1 cellular context compared by ENCODE assay signal in the genomic region with DNA sequence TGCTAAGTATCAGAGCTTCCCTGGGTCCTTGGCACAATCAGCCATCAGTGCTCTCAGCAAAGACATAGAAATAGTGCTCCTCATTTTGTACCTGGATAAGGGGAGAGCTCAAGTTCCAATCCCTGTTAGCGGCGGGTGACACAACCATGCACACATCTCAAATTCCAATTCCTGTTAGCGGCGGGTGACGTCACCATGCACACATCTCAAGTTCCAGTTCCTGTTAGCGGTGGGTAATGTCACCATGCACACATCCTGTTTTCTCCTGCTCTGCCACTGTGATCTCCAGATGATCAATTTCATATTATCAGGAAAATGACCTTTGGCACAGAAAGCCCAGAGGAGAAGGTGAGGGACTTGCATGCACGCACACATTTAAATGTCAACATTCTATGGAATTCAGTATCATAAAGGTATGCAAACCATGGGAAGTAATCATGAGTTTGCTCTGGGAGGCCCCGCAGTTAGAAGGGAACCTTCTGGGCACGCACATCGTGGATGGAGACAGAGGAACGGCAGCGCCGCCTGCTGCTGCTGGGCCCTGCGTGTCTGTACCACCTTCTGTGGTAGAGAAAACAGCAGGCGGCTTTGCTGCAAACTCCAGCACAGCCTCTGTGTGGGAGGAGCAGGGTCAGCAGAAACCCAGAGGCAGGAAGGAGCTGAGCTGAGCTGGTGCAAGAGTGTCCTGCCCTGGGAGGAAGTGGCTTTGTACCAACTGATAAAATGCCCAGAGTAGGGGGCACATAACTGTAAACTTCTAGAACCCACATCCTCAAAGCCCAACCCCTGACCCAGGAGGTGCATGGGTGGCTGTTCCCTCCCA.
TF ChIP-seq lines count a peak whose summit lies in the region.

No MANE protein-coding gene starts in this region.

TF ChIP-seq in GM12878, 131 proteins besides CTCF, POLR2A, EP300 and RAD21 (continued from another document and continues in another):
- TF ChIP-seq, protein P1, sequence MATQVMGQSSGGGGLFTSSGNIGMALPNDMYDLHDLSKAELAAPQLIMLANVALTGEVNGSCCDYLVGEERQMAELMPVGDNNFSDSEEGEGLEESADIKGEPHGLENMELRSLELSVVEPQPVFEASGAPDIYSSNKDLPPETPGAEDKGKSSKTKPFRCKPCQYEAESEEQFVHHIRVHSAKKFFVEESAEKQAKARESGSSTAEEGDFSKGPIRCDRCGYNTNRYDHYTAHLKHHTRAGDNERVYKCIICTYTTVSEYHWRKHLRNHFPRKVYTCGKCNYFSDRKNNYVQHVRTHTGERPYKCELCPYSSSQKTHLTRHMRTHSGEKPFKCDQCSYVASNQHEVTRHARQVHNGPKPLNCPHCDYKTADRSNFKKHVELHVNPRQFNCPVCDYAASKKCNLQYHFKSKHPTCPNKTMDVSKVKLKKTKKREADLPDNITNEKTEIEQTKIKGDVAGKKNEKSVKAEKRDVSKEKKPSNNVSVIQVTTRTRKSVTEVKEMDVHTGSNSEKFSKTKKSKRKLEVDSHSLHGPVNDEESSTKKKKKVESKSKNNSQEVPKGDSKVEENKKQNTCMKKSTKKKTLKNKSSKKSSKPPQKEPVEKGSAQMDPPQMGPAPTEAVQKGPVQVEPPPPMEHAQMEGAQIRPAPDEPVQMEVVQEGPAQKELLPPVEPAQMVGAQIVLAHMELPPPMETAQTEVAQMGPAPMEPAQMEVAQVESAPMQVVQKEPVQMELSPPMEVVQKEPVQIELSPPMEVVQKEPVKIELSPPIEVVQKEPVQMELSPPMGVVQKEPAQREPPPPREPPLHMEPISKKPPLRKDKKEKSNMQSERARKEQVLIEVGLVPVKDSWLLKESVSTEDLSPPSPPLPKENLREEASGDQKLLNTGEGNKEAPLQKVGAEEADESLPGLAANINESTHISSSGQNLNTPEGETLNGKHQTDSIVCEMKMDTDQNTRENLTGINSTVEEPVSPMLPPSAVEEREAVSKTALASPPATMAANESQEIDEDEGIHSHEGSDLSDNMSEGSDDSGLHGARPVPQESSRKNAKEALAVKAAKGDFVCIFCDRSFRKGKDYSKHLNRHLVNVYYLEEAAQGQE (IDR thresholded peaks at IDR 0.05; ENCODE audit: low read depth, low read length): no peak
- no peak for TF ChIP-seq HDAC6 (IDR thresholded peaks at IDR 0.05; ENCODE audit: unreplicated experiment)
- TF ChIP-seq, protein P2, sequence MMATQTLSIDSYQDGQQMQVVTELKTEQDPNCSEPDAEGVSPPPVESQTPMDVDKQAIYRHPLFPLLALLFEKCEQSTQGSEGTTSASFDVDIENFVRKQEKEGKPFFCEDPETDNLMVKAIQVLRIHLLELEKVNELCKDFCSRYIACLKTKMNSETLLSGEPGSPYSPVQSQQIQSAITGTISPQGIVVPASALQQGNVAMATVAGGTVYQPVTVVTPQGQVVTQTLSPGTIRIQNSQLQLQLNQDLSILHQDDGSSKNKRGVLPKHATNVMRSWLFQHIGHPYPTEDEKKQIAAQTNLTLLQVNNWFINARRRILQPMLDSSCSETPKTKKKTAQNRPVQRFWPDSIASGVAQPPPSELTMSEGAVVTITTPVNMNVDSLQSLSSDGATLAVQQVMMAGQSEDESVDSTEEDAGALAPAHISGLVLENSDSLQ (IDR thresholded peaks at IDR 0.05): peak; percentile 16; the same call in 1 of the 2 replicates
- TF ChIP-seq BHLHE40 (IDR thresholded peaks at IDR 0.05; ENCODE audit: borderline replicate concordance in 1 of 2, low read depth in 2 of 2, low read length in 1 of 2): peak; percentile 42 to 74; a peak in 3 of 4 replicates
- peak; percentile 21; the same call in 1 of the 2 replicates for TF ChIP-seq YY1 (IDR thresholded peaks at IDR 0.05; ENCODE audit: low read depth, low read length)
- no peak for TF ChIP-seq STAT1 (conservative IDR thresholded peaks at IDR 0.05)
- TF ChIP-seq EGR1 (IDR thresholded peaks at IDR 0.05; ENCODE audit: borderline replicate concordance in 1 of 2, low read depth in 2 of 2, low read length in 2 of 2): peak in 1 of 2 experiments; percentile 80; a peak in 2 of 3 replicates
- TF ChIP-seq NR2C1 (IDR thresholded peaks at IDR 0.05): no peak
- peak; percentile 86 for TF ChIP-seq MTA3 (IDR thresholded peaks at IDR 0.05; ENCODE audit: borderline replicate concordance, low read length)
- TF ChIP-seq ZBED1 (IDR thresholded peaks at IDR 0.05; ENCODE audit: borderline replicate concordance): no peak
- TF ChIP-seq RUNX3 (IDR thresholded peaks at IDR 0.05; ENCODE audit: low read length): peak; percentile 71
- TF ChIP-seq, protein P3, sequence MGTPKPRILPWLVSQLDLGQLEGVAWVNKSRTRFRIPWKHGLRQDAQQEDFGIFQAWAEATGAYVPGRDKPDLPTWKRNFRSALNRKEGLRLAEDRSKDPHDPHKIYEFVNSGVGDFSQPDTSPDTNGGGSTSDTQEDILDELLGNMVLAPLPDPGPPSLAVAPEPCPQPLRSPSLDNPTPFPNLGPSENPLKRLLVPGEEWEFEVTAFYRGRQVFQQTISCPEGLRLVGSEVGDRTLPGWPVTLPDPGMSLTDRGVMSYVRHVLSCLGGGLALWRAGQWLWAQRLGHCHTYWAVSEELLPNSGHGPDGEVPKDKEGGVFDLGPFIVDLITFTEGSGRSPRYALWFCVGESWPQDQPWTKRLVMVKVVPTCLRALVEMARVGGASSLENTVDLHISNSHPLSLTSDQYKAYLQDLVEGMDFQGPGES (IDR thresholded peaks at IDR 0.05): no peak
- TF ChIP-seq, protein P4, sequence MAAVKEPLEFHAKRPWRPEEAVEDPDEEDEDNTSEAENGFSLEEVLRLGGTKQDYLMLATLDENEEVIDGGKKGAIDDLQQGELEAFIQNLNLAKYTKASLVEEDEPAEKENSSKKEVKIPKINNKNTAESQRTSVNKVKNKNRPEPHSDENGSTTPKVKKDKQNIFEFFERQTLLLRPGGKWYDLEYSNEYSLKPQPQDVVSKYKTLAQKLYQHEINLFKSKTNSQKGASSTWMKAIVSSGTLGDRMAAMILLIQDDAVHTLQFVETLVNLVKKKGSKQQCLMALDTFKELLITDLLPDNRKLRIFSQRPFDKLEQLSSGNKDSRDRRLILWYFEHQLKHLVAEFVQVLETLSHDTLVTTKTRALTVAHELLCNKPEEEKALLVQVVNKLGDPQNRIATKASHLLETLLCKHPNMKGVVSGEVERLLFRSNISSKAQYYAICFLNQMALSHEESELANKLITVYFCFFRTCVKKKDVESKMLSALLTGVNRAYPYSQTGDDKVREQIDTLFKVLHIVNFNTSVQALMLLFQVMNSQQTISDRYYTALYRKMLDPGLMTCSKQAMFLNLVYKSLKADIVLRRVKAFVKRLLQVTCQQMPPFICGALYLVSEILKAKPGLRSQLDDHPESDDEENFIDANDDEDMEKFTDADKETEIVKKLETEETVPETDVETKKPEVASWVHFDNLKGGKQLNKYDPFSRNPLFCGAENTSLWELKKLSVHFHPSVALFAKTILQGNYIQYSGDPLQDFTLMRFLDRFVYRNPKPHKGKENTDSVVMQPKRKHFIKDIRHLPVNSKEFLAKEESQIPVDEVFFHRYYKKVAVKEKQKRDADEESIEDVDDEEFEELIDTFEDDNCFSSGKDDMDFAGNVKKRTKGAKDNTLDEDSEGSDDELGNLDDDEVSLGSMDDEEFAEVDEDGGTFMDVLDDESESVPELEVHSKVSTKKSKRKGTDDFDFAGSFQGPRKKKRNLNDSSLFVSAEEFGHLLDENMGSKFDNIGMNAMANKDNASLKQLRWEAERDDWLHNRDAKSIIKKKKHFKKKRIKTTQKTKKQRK (IDR thresholded peaks at IDR 0.05; ENCODE audit: low read depth, low read length): no peak
- peak; percentile 99 for TF ChIP-seq ATF7 (IDR thresholded peaks at IDR 0.05; ENCODE audit: low read depth)
- peak; percentile 18; the same call in 1 of the 2 replicates for TF ChIP-seq HDGF (IDR thresholded peaks at IDR 0.05)
- no peak for TF ChIP-seq HCFC1 (IDR thresholded peaks at IDR 0.05; ENCODE audit: low read length)
- TF ChIP-seq, protein P5, sequence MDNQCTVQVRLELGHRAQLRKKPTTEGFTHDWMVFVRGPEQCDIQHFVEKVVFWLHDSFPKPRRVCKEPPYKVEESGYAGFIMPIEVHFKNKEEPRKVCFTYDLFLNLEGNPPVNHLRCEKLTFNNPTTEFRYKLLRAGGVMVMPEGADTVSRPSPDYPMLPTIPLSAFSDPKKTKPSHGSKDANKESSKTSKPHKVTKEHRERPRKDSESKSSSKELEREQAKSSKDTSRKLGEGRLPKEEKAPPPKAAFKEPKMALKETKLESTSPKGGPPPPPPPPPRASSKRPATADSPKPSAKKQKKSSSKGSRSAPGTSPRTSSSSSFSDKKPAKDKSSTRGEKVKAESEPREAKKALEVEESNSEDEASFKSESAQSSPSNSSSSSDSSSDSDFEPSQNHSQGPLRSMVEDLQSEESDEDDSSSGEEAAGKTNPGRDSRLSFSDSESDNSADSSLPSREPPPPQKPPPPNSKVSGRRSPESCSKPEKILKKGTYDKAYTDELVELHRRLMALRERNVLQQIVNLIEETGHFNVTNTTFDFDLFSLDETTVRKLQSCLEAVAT (IDR thresholded peaks at IDR 0.05): 0 out of 2 replicates have a peak, but pooled peaks have one; percentile 35
- no peak for TF ChIP-seq NR2C2 (IDR thresholded peaks at IDR 0.05; ENCODE audit: borderline replicate concordance, control insufficient read depth, insufficient read length, low read depth)
- no peak for TF ChIP-seq KDM1A (IDR thresholded peaks at IDR 0.05; ENCODE audit: borderline replicate concordance)
- TF ChIP-seq IKZF1 (conservative IDR thresholded peaks at IDR 0.05): peak; percentile 97
- peak; percentile 72 for TF ChIP-seq MTA2 (IDR thresholded peaks at IDR 0.05; ENCODE audit: low read depth)
- TF ChIP-seq EED (IDR thresholded peaks at IDR 0.05; ENCODE audit: low read depth): peak; percentile 95
- TF ChIP-seq, protein P6, sequence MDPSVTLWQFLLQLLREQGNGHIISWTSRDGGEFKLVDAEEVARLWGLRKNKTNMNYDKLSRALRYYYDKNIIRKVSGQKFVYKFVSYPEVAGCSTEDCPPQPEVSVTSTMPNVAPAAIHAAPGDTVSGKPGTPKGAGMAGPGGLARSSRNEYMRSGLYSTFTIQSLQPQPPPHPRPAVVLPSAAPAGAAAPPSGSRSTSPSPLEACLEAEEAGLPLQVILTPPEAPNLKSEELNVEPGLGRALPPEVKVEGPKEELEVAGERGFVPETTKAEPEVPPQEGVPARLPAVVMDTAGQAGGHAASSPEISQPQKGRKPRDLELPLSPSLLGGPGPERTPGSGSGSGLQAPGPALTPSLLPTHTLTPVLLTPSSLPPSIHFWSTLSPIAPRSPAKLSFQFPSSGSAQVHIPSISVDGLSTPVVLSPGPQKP (IDR thresholded peaks at IDR 0.05; ENCODE audit: low read depth, low read length): no peak
- no peak for TF ChIP-seq ZNF622 (IDR thresholded peaks at IDR 0.05)
- TF ChIP-seq, protein P7, sequence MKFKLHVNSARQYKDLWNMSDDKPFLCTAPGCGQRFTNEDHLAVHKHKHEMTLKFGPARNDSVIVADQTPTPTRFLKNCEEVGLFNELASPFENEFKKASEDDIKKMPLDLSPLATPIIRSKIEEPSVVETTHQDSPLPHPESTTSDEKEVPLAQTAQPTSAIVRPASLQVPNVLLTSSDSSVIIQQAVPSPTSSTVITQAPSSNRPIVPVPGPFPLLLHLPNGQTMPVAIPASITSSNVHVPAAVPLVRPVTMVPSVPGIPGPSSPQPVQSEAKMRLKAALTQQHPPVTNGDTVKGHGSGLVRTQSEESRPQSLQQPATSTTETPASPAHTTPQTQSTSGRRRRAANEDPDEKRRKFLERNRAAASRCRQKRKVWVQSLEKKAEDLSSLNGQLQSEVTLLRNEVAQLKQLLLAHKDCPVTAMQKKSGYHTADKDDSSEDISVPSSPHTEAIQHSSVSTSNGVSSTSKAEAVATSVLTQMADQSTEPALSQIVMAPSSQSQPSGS (IDR thresholded peaks at IDR 0.05; ENCODE audit: low read length): peak; percentile 71
- TF ChIP-seq BACH1 (IDR thresholded peaks at IDR 0.05; ENCODE audit: borderline replicate concordance): peak; percentile 13; the same call in 1 of the 2 replicates
- peak; percentile 62 for TF ChIP-seq GATAD2B (conservative IDR thresholded peaks at IDR 0.05; ENCODE audit: low read depth)
- TF ChIP-seq, protein P8, sequence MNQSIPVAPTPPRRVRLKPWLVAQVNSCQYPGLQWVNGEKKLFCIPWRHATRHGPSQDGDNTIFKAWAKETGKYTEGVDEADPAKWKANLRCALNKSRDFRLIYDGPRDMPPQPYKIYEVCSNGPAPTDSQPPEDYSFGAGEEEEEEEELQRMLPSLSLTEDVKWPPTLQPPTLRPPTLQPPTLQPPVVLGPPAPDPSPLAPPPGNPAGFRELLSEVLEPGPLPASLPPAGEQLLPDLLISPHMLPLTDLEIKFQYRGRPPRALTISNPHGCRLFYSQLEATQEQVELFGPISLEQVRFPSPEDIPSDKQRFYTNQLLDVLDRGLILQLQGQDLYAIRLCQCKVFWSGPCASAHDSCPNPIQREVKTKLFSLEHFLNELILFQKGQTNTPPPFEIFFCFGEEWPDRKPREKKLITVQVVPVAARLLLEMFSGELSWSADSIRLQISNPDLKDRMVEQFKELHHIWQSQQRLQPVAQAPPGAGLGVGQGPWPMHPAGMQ (IDR thresholded peaks at IDR 0.05; ENCODE audit: borderline replicate concordance): no peak
- peak; percentile 89 for TF ChIP-seq CREM (IDR thresholded peaks at IDR 0.05; ENCODE audit: low read depth)
- TF ChIP-seq MXI1 (IDR thresholded peaks at IDR 0.05; ENCODE audit: low read depth, low read length): no peak; the same call in 1 of the 2 replicates
- TF ChIP-seq, protein P9, sequence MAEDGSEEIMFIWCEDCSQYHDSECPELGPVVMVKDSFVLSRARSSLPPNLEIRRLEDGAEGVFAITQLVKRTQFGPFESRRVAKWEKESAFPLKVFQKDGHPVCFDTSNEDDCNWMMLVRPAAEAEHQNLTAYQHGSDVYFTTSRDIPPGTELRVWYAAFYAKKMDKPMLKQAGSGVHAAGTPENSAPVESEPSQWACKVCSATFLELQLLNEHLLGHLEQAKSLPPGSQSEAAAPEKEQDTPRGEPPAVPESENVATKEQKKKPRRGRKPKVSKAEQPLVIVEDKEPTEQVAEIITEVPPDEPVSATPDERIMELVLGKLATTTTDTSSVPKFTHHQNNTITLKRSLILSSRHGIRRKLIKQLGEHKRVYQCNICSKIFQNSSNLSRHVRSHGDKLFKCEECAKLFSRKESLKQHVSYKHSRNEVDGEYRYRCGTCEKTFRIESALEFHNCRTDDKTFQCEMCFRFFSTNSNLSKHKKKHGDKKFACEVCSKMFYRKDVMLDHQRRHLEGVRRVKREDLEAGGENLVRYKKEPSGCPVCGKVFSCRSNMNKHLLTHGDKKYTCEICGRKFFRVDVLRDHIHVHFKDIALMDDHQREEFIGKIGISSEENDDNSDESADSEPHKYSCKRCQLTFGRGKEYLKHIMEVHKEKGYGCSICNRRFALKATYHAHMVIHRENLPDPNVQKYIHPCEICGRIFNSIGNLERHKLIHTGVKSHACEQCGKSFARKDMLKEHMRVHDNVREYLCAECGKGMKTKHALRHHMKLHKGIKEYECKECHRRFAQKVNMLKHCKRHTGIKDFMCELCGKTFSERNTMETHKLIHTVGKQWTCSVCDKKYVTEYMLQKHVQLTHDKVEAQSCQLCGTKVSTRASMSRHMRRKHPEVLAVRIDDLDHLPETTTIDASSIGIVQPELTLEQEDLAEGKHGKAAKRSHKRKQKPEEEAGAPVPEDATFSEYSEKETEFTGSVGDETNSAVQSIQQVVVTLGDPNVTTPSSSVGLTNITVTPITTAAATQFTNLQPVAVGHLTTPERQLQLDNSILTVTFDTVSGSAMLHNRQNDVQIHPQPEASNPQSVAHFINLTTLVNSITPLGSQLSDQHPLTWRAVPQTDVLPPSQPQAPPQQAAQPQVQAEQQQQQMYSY (CRISPR knock-in tag; IDR thresholded peaks at IDR 0.05): no peak
- TF ChIP-seq, protein P10, sequence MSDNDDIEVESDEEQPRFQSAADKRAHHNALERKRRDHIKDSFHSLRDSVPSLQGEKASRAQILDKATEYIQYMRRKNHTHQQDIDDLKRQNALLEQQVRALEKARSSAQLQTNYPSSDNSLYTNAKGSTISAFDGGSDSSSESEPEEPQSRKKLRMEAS (IDR thresholded peaks at IDR 0.05; ENCODE audit: low read depth, low read length): peak; percentile 66; the same call in 1 of the 2 replicates
- TF ChIP-seq TCF12 (IDR thresholded peaks at IDR 0.05; ENCODE audit: low read depth, low read length): 0 out of 2 replicates have a peak, but pooled peaks have one; percentile 69
- 0 out of 2 replicates have a peak, but pooled peaks have one; percentile 31 for TF ChIP-seq RFX5 (IDR thresholded peaks at IDR 0.05; ENCODE audit: low read depth, low read length)
- TF ChIP-seq SMARCA5 (IDR thresholded peaks at IDR 0.05): 0 out of 2 replicates have a peak, but pooled peaks have one; percentile 90
